In genomic region chr14:64232944-64233343, GRCh38 we compare ENCODE assay signal across 16 cellular contexts.
DNase-seq lines count a peak whose midpoint lies in the region; ATAC-seq and TF ChIP-seq lines count a peak whose summit lies in the region.
"Had no signal": no experiment of that assay in that cellular context is flagged by ENCODE, and none has a peak within 500 bp of the region (broad histone marks: within the 10 kb centered on the region; RNA-seq: fewer than 3 reads in every experiment).

No MANE protein-coding gene starts in this region.

- H3K9me3 ChIP-seq in mammary epithelial cell (replicated peaks; ENCODE audit: insufficient read depth, low read length), result no peaks in the 10 kb centered on the region
- no peaks in the 10 kb centered on the region for H3K9me3 ChIP-seq in T-helper 17 cell (ENCODE audit: control insufficient read depth, low read length, poor library complexity, severe bottlenecking)
- no peaks in the 10 kb centered on the region for H3K9me3 ChIP-seq in transverse colon
- H3K9me3 ChIP-seq: A549, thyroid gland had no signal

- H3K4me3 ChIP-seq in mammary epithelial cell (replicated peaks in 1 of 3; ENCODE audit: insufficient read depth in 1 of 3, low read depth in 2 of 3, low read length in 3 of 3) (no peak overlapping the region), transverse colon (no peak overlapping the region)
- H3K4me3 ChIP-seq: A549, thyroid gland had no signal

- H3K4me1 Mint-ChIP-seq in MCF 10A (ENCODE audit: insufficient read depth, unreplicated experiment) (peaks cover 18% of the 10 kb centered on the region), T-helper 17 cell (peaks cover 22% of the 10 kb centered on the region)

- H3K4me2 ChIP-seq in mammary epithelial cell (ENCODE audit: insufficient read depth, low read depth, low read length), result no peak overlapping the region
- H3K4me2 ChIP-seq: A549 had no signal

- H3K9ac ChIP-seq in mammary epithelial cell (ENCODE audit: insufficient read depth, low read length), result no peak overlapping the region

- H3K9me3 Mint-ChIP-seq in MCF 10A (ENCODE audit: unreplicated experiment), result no peaks in the 10 kb centered on the region
- H3K9me3 Mint-ChIP-seq: central memory CD8-positive, alpha-beta T cell had no signal

- 96% methylated on average over 3 of the region's 9 CpGs for WGBS in mammary epithelial cell (ENCODE audit: low coverage, missing lambda C conversion rate)
- 91% methylated on average over 9 of the region's 9 CpGs; no CpG with 5 or more reads in 1 of the 2 donors for WGBS in transverse colon (ENCODE audit: low coverage in 1 of 2), 2 donors

- peak overlapping the region; percentile 61 for H3K27ac Mint-ChIP-seq in MCF 10A (ENCODE audit: low read depth, unreplicated experiment)
- H3K27ac Mint-ChIP-seq in T-helper 17 cell, result peak overlapping the region; percentile 47

- H2AFZ ChIP-seq in mammary epithelial cell (ENCODE audit: low read depth, low read length), result no peak overlapping the region

- CTCF ChIA-PET in MCF 10A (lab: Yijun Ruan, JAX), result no interaction called here
- CTCF ChIA-PET in mammary epithelial cell (lab: Charles Lee; ENCODE audit: low non-redundant PET), result no interaction called here

- H3K36me3 Mint-ChIP-seq in MCF 10A (ENCODE audit: insufficient read depth, unreplicated experiment) (peaks cover 34% of the 10 kb centered on the region), T-helper 17 cell (ENCODE audit: low read depth) (peaks cover 3% of the 10 kb centered on the region)

- TF ChIP-seq CTCF in MCF 10A (IDR thresholded peaks at IDR 0.05; ENCODE audit: unreplicated experiment) (no peak), mammary epithelial cell (conservative IDR thresholded peaks at IDR 0.05 in 1 of 2, IDR thresholded peaks at IDR 0.05 in 1 of 2; ENCODE audit: extremely low read depth in 1 of 2, insufficient read depth in 1 of 2, low read depth in 1 of 2, low read length in 2 of 2) (no peak), transverse colon (IDR thresholded peaks at IDR 0.05) (no peak)

- TF ChIP-seq POLR2A in transverse colon (IDR thresholded peaks at IDR 0.05), result no peak

- ATAC-seq in T-helper 17 cell (no peak), left lobe of liver (peak; percentile 18)
- ATAC-seq: A549 had no signal

- H3K4me3 Mint-ChIP-seq in MCF 10A (ENCODE audit: unreplicated experiment), result no peak overlapping the region
- no peak overlapping the region for H3K4me3 Mint-ChIP-seq in T-helper 17 cell
- H3K4me3 Mint-ChIP-seq: central memory CD8-positive, alpha-beta T cell had no signal

- no peaks in the 10 kb centered on the region for H3K27me3 ChIP-seq in mammary epithelial cell (ENCODE audit: insufficient read depth, low read length)
- H3K27me3 ChIP-seq in transverse colon, result no peaks in the 10 kb centered on the region
- H3K27me3 ChIP-seq: thyroid gland had no signal

- no peak for TF ChIP-seq EP300 in transverse colon (IDR thresholded peaks at IDR 0.05; ENCODE audit: low read depth)

- no peaks in the 10 kb centered on the region for H3K79me2 ChIP-seq in mammary epithelial cell (ENCODE audit: insufficient read depth, low read length)

- intact Hi-C loops in MCF 10A (cut with micrococcal nuclease), result loop anchor here (10.0 kb wide), 1 partner anchor 62 kb away; the partner anchor contains the start of gene ESR2
- intact Hi-C loops in mammary epithelial cell (cut with micrococcal nuclease), result no loop called here
- intact Hi-C loops in transverse colon (cut with DNase I; ENCODE audit: low total_unique reads), result no loop called here

- no peaks in the 10 kb centered on the region for H4K20me1 ChIP-seq in mammary epithelial cell (ENCODE audit: insufficient read depth, low read length)

- H3K27me3 Mint-ChIP-seq in MCF 10A (ENCODE audit: insufficient read depth, unreplicated experiment) (no peaks in the 10 kb centered on the region), T-helper 17 cell (no peaks in the 10 kb centered on the region)
- H3K27me3 Mint-ChIP-seq: central memory CD8-positive, alpha-beta T cell had no signal

- BruUV-seq in MCF 10A (replicated peaks; lab: Mats Ljungman, UMichigan) (no TSS peak), mammary epithelial cell (replicated peaks; lab: Mats Ljungman, UMichigan) (no TSS peak)

- H3K36me3 ChIP-seq in mammary epithelial cell (ENCODE audit: insufficient read depth, low read length) (no peaks in the 10 kb centered on the region), transverse colon (peaks cover 0 to 13% (median 1%) of the 10 kb centered on the region in 4 donors)

- H3K4me1 ChIP-seq in mammary epithelial cell (ENCODE audit: insufficient read depth, low read length) (peaks cover 17% of the 10 kb centered on the region), transverse colon (no peaks in the 10 kb centered on the region)
- H3K4me1 ChIP-seq: A549, thyroid gland had no signal

- no peak for DNase-seq in MCF 10A (ENCODE audit: unreplicated experiment)
- no peak for DNase-seq in mammary epithelial cell
- DNase-seq in T-helper 17 cell, result no peak
- peak; percentile 37 for DNase-seq in left lobe of liver (ENCODE audit: low spot score)
- no peak for DNase-seq in transverse colon
- no peak for DNase-seq in NCI-H748 (lab: John Stamatoyannopoulos, UW; ENCODE audit: unreplicated experiment)
- DNase-seq in NCI-H69 (lab: John Stamatoyannopoulos, UW), result no peak
- DNase-seq in NCI-H2107 (lab: John Stamatoyannopoulos, UW), result no peak
- DNase-seq: activated T-cell treated with anti-CD3 and anti-CD28 coated beads, Interleukin-2, amount 50 U/mL, for 1 hour; mesendoderm; NCI-H187; NCI-H446 treated with DMSO at 0.1 percent for 48 hours; stimulated activated CD4-positive, alpha-beta T cell treated with anti-CD3 and anti-CD28 coated beads, Interleukin-4, amount 100 ng/mL, for 4 hours; thyroid gland had no signal

- in situ Hi-C loops in mammary epithelial cell (cut with MboI; ENCODE audit: low sequenced_read_pairs in 2 of 2) (no loop called here), transverse colon (cut with MboI; ENCODE audit: low pct_ligation_motif_present in 1 of 4, low pct_unique_long_range_greater_than_20kb in 1 of 4, low sequenced_read_pairs in 3 of 4) (no loop called here)

- H3K27ac ChIP-seq in mammary epithelial cell (ENCODE audit: insufficient read depth, low read depth, low read length) (no peak overlapping the region), transverse colon (peak overlapping the region in 3 of 4 donors; percentile 6 to 20 (median 10))
- H3K27ac ChIP-seq: A549, thyroid gland had no signal

- POLR2A ChIA-PET in MCF 10A (lab: Yijun Ruan, JAX), result no interaction called here

- dilution Hi-C loops in mammary epithelial cell (cut with HindIII; ENCODE audit: low sequenced_read_pairs), result no loop called here
